27 cellular contexts compared by ENCODE assay signal in the genomic region with DNA sequence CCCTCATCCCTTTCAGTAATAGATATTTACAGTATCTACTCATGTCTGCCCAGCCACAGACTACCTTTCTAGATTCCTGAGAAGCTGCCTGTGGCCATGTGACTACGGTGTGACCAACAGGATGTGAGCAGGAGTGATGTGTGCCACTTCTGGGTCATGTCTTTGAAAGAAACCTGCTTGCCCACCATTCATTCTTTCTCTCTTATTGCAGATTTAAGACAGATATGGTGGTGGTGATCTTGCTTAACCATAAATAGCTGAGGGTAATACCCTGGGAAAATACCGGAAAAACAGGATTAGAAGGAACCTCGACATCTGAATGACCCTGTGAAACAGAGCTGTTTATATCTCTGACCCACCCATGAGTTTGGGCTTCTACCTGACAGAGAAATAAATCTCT. TPM values are rescaled to one million over a fixed set of nuclear protein-coding genes. Genes with fewer than 3 reads are reported as not detected.
DNase-seq lines count a peak whose midpoint lies in the region; ATAC-seq and TF ChIP-seq lines count a peak whose summit lies in the region.
"Had no signal": no experiment of that assay in that cellular context is flagged by ENCODE, and none has a peak within 500 bp of the region (broad histone marks: within the 10 kb centered on the region; RNA-seq: fewer than 3 reads in every experiment).

No MANE protein-coding gene starts in this region.

- no peak overlapping the region for H3K27ac ChIP-seq in left ventricle myocardium inferior (replicated peaks)
- H3K27ac ChIP-seq: body of pancreas, C4-2B, heart right ventricle, KMS-11, right lobe of liver, SK-N-MC, testis, WERI-Rb-1 had no signal

- H3K4me1 Mint-ChIP-seq in Caco-2 (ENCODE audit: low read depth, unreplicated experiment) (peaks cover 14% of the 10 kb centered on the region), CD14-positive monocyte (no peaks in the 10 kb centered on the region)

- H3K36me3 Mint-ChIP-seq in Caco-2 (ENCODE audit: insufficient read depth, unreplicated experiment): peaks cover 55% of the 10 kb centered on the region
- peaks cover 51 to 56% of the 10 kb centered on the region in 2 donors for H3K36me3 Mint-ChIP-seq in CD14-positive monocyte

- H3K27me3 ChIP-seq in Caco-2 (replicated peaks; ENCODE audit: control insufficient read depth, insufficient read depth, low read length) (no peaks in the 10 kb centered on the region), left ventricle myocardium inferior (ENCODE audit: low read depth) (no peaks in the 10 kb centered on the region)
- H3K27me3 ChIP-seq: body of pancreas, heart right ventricle, right lobe of liver, testis had no signal

- CTCF ChIA-PET in Caco-2 (lab: Charles Lee): no interaction called here

- H3K27ac Mint-ChIP-seq in Caco-2 (ENCODE audit: unreplicated experiment): no peak overlapping the region
- H3K27ac Mint-ChIP-seq in CD14-positive monocyte: no peak overlapping the region
- H3K27ac Mint-ChIP-seq: activated naive CD4-positive, alpha-beta T cell treated with anti-CD3 and anti-CD28 coated beads, Interleukin-2, amount 50 U/mL, for 24 hours had no signal

- H3K4me3 Mint-ChIP-seq in Caco-2 (ENCODE audit: unreplicated experiment): peak overlapping the region; percentile 21
- H3K4me3 Mint-ChIP-seq in CD14-positive monocyte: no peak overlapping the region
- H3K4me3 Mint-ChIP-seq: activated naive CD4-positive, alpha-beta T cell treated with anti-CD3 and anti-CD28 coated beads, Interleukin-2, amount 50 U/mL, for 24 hours; activated T-cell treated with anti-CD3 and anti-CD28 coated beads, Interleukin-2, amount 50 U/mL, for 4 hours had no signal

- ATAC-seq in left ventricle myocardium superior: no peak
- no peak for ATAC-seq in HG03135 (IDR thresholded peaks at IDR 0.05; ENCODE audit: unreplicated experiment)
- ATAC-seq: activated T-cell treated with anti-CD3 and anti-CD28 coated beads, Interleukin-2, amount 50 U/mL, for 4 hours; body of pancreas; heart right ventricle; right lobe of liver had no signal

- intact Hi-C loops in Caco-2 (cut with micrococcal nuclease; ENCODE audit: unreplicated experiment) (no loop called here), left ventricle myocardium superior (cut with micrococcal nuclease) (no loop called here), left ventricle myocardium inferior (cut with micrococcal nuclease) (no loop called here), CD14-positive monocyte (cut with micrococcal nuclease) (no loop called here)

- H3K27me3 Mint-ChIP-seq in Caco-2 (ENCODE audit: insufficient read depth, unreplicated experiment): no peaks in the 10 kb centered on the region
- no peaks in the 10 kb centered on the region for H3K27me3 Mint-ChIP-seq in CD14-positive monocyte (ENCODE audit: low read depth in 3 of 3)
- H3K27me3 Mint-ChIP-seq: activated naive CD4-positive, alpha-beta T cell treated with anti-CD3 and anti-CD28 coated beads, Interleukin-2, amount 50 U/mL, for 24 hours had no signal

- H3K36me3 ChIP-seq in Caco-2 (ENCODE audit: control insufficient read depth, insufficient read depth, low read length): 0 out of 2 replicates have a peak, but pooled peaks cover 2% of the 10 kb centered on the region
- peaks cover 24% of the 10 kb centered on the region for H3K36me3 ChIP-seq in left ventricle myocardium inferior
- H3K36me3 ChIP-seq: right lobe of liver had no signal

- DNase-seq in Caco-2: no peak
- DNase-seq in HCEC 1CT: peak; percentile 40
- peak; percentile 89 for DNase-seq in amniotic epithelial cell (ENCODE audit: low read depth)
- DNase-seq in kidney tubule cell (ENCODE audit: low spot score): peak; percentile 61
- no peak for DNase-seq in left ventricle myocardium superior
- DNase-seq in left ventricle myocardium inferior: no peak
- DNase-seq in CD14-positive monocyte (ENCODE audit: low spot score): no peak
- DNase-seq: activated CD4-positive, alpha-beta T cell treated with anti-CD3 and anti-CD28 coated beads, Interleukin-2, amount 50 U/mL, for 48 hours; activated T-cell treated with anti-CD3 and anti-CD28 coated beads, Interleukin-2, amount 50 U/mL, for 4 hours; body of pancreas; DMS153; H7; heart right ventricle; immature natural killer cell; NCI-H1048; NCI-H1930; NCI-H226; right lobe of liver; testis; WERI-Rb-1 had no signal

- H3K4me1 ChIP-seq in Caco-2 (no peaks in the 10 kb centered on the region), left ventricle myocardium inferior (peaks cover 39% of the 10 kb centered on the region)
- H3K4me1 ChIP-seq: right lobe of liver, testis had no signal

- POLR2A ChIA-PET in Caco-2 (lab: Charles Lee): no interaction called here

- H3K9me3 ChIP-seq in Caco-2: no peaks in the 10 kb centered on the region
- H3K9me3 ChIP-seq in left ventricle myocardium inferior (replicated peaks): peaks cover 22% of the 10 kb centered on the region
- H3K9me3 ChIP-seq: body of pancreas, right lobe of liver, testis had no signal

- no peak overlapping the region for H3K4me3 ChIP-seq in Caco-2 (ENCODE audit: low read depth, low read length)
- no peak overlapping the region for H3K4me3 ChIP-seq in left ventricle myocardium inferior
- H3K4me3 ChIP-seq: body of pancreas, heart right ventricle, right lobe of liver, SK-N-MC, testis had no signal

- TF ChIP-seq CTCF in Caco-2 (IDR thresholded peaks at IDR 0.05; ENCODE audit: insufficient read depth in 1 of 2, low read depth in 1 of 2, low read length in 1 of 2, severe bottlenecking in 1 of 2, unreplicated experiment in 1 of 2) (no peak), left ventricle myocardium inferior (IDR thresholded peaks at IDR 0.05; ENCODE audit: borderline replicate concordance) (no peak), CD14-positive monocyte (IDR thresholded peaks at IDR 0.05) (no peak)

- no TSS peak for BruUV-seq in Caco-2 (replicated peaks; lab: Mats Ljungman, UMichigan)

- H3K9me3 Mint-ChIP-seq in Caco-2 (ENCODE audit: unreplicated experiment): no peaks in the 10 kb centered on the region
- H3K9me3 Mint-ChIP-seq in CD14-positive monocyte: peaks cover 0 to 11% (median 6%) of the 10 kb centered on the region in 7 donors

RNA-seq across cellular contexts. Expression of a gene that starts 41.6 kb away (rescaled TPM):
- total RNA-seq in Caco-2 (2022): 24.1 and 28.8 TPM in 2 replicates
- total RNA-seq in left ventricle myocardium superior: not detected
- not detected for total RNA-seq in left ventricle myocardium inferior
- polyA plus RNA-seq in CD14-positive monocyte: not detected
- total RNA-seq: activated T-cell treated with anti-CD3 and anti-CD28 coated beads, Interleukin-2, amount 50 U/mL, for 4 hours; body of pancreas; H7; heart right ventricle; osteocyte; right lobe of liver; T-helper 2 cell treated with Interferon-gamma antibody and Interleukin-4, amounts not matched to agents 100 ng/mL and 5 ng/mL, for 36 hours; testis had no signal
- polyA plus RNA-seq: heart right ventricle, immature natural killer cell had no signal

RNA-seq across cellular contexts. Expression of a gene that starts 53.0 kb away (rescaled TPM):
- 0.75 TPM in 1 of 2 replicates, not detected in the other for total RNA-seq in Caco-2 (2022)
- total RNA-seq in left ventricle myocardium superior: not detected
- total RNA-seq in left ventricle myocardium inferior: not detected
- not detected for polyA plus RNA-seq in CD14-positive monocyte
- total RNA-seq: activated T-cell treated with anti-CD3 and anti-CD28 coated beads, Interleukin-2, amount 50 U/mL, for 4 hours; body of pancreas; H7; osteocyte; T-helper 2 cell treated with Interferon-gamma antibody and Interleukin-4, amounts not matched to agents 100 ng/mL and 5 ng/mL, for 36 hours; testis had no signal
- polyA plus RNA-seq: heart right ventricle, immature natural killer cell had no signal

Comparison
In these comparisons a context has a peak if more than half of its experiments do, and no peak if none do; other contexts are left out.
1. DNase-seq: peak in HCEC 1CT (single experiment), amniotic epithelial cell (single experiment) and kidney tubule cell (single experiment); none in Caco-2 (0 of 2), left ventricle myocardium superior (single experiment), left ventricle myocardium inferior (single experiment) and CD14-positive monocyte (single experiment).
2. RNA of a gene that starts 41.6 kb away (total RNA-seq): 24.1 to 28.8 TPM in Caco-2; not detected in left ventricle myocardium superior (single experiment) and not detected in left ventricle myocardium inferior (single experiment); every median in the first group is over 10 times any median in the second.